ENCODE assay signal across 1 cellular context in genomic region chr17:82301916-82302497, GRCh38.
TF ChIP-seq lines count a peak whose summit lies in the region.

No MANE protein-coding gene starts in this region.

TF ChIP-seq in K562, 482 proteins besides CTCF, POLR2A, EP300 and RAD21:
- TF ChIP-seq ZBTB26 (CRISPR knock-in tag; IDR thresholded peaks at IDR 0.05) (no peak), EGR1 (conservative IDR thresholded peaks at IDR 0.05) (peak; percentile 74), MAZ (CRISPR knock-in tag; conservative IDR thresholded peaks at IDR 0.05 in 1 of 2, IDR thresholded peaks at IDR 0.05 in 1 of 2) (no peak), KDM5B (IDR thresholded peaks at IDR 0.05; ENCODE audit: insufficient replicate concordance, low read depth, low read length) (peak; percentile 6), ZNF174 (CRISPR knock-in tag; IDR thresholded peaks at IDR 0.05) (no peak), TFAP4 (CRISPR knock-in tag; IDR thresholded peaks at IDR 0.05; ENCODE audit: borderline replicate concordance) (no peak)
